In genomic region chr18:35174093-35174731, GRCh38 we compare ENCODE assay signal across 10 cellular contexts.
DNase-seq lines count a peak whose midpoint lies in the region; ATAC-seq, FAIRE-seq and TF ChIP-seq lines count a peak whose summit lies in the region.
"Had no signal": no experiment of that assay in that cellular context is flagged by ENCODE, and none has a peak within 500 bp of the region (broad histone marks: within the 10 kb centered on the region; RNA-seq: fewer than 3 reads in every experiment).

No MANE protein-coding gene starts in this region.

- peaks cover 4% of the 10 kb centered on the region for H3K9me3 Mint-ChIP-seq in activated CD4-positive, alpha-beta memory T cell treated with anti-CD3 and anti-CD28 coated beads for 36 hours

- no peaks in the 10 kb centered on the region for H3K36me3 Mint-ChIP-seq in activated CD4-positive, alpha-beta memory T cell treated with anti-CD3 and anti-CD28 coated beads for 36 hours

- peaks cover 6 to 14% of the 10 kb centered on the region in 2 donors for H3K4me1 ChIP-seq in kidney (ENCODE audit: control insufficient read depth in 1 of 2, insufficient read depth in 1 of 2, low read depth in 1 of 2, low read length in 2 of 2)

- H3K4me3 Mint-ChIP-seq in activated CD4-positive, alpha-beta memory T cell treated with anti-CD3 and anti-CD28 coated beads for 36 hours = no peak overlapping the region

- POLR2A ChIA-PET in activated CD4-positive, alpha-beta memory T cell treated with anti-CD3 and anti-CD28 coated beads for 36 hours (lab: Charles Lee) = no interaction called here

- no peak for FAIRE-seq in kidney (lab: Jason Lieb, UNC)
- FAIRE-seq: endothelial cell of umbilical vein had no signal

- no peak overlapping the region for H3K4me3 ChIP-seq in kidney (ENCODE audit: low read length in 2 of 2)

- H3K27me3 Mint-ChIP-seq in activated CD4-positive, alpha-beta memory T cell treated with anti-CD3 and anti-CD28 coated beads for 36 hours = peaks cover 6% of the 10 kb centered on the region

- H3K9ac ChIP-seq in kidney (ENCODE audit: low read length in 2 of 2) = no peak overlapping the region

- H3K9me3 ChIP-seq in kidney (ENCODE audit: control insufficient read depth in 1 of 2, low read length in 2 of 2) = no peaks in the 10 kb centered on the region

- H3K27ac ChIP-seq in kidney (ENCODE audit: low read depth in 2 of 2, low read length in 2 of 2) = no peak overlapping the region

- intact Hi-C loops in left colon (cut with DNase I, micrococcal nuclease) (no loop called here), kidney (cut with DNase I) (no loop called here)
- intact Hi-C loops in activated CD4-positive, alpha-beta memory T cell treated with anti-CD3 and anti-CD28 coated beads for 36 hours (cut with micrococcal nuclease) = no loop called here

- ATAC-seq in GM19328 (IDR thresholded peaks at IDR 0.05; ENCODE audit: unreplicated experiment) (peak; percentile 57), HG03097 (IDR thresholded peaks at IDR 0.05; ENCODE audit: low FRiP score, unreplicated experiment) (peak; percentile 89), left colon (peak; percentile 67)

- TF ChIP-seq CTCF in kidney (IDR thresholded peaks at IDR 0.05; ENCODE audit: borderline replicate concordance, extremely low read depth, insufficient read depth) = no peak

- CTCF ChIA-PET in activated CD4-positive, alpha-beta memory T cell treated with anti-CD3 and anti-CD28 coated beads for 36 hours (lab: Charles Lee) = interaction anchor here (0.7 kb wide), 1 partner anchor 77 kb away, joined by 5 read pairs; no protein-coding TSS in a partner anchor

- H3K4me1 Mint-ChIP-seq in activated CD4-positive, alpha-beta memory T cell treated with anti-CD3 and anti-CD28 coated beads for 36 hours (ENCODE audit: low read depth) = peaks cover 11% of the 10 kb centered on the region

- no peaks in the 10 kb centered on the region for H3K36me3 ChIP-seq in kidney (ENCODE audit: control insufficient read depth in 1 of 2, insufficient read depth in 2 of 2, low read length in 2 of 2)

- H3K27ac Mint-ChIP-seq in activated CD4-positive, alpha-beta memory T cell treated with anti-CD3 and anti-CD28 coated beads for 36 hours = no peak overlapping the region

- DNase-seq in NCI-H510A (lab: John Stamatoyannopoulos, UW) = peak; percentile 96
- DNase-seq in left colon = no peak
- DNase-seq in CD1c-positive myeloid dendritic cell (ENCODE audit: extremely low spot score) = no peak
- no peak for DNase-seq in AG08396 (ENCODE audit: low spot score)
- DNase-seq in kidney = no peak
- no peak for DNase-seq in activated CD4-positive, alpha-beta memory T cell treated with anti-CD3 and anti-CD28 coated beads for 36 hours
- DNase-seq: activated CD4-positive, alpha-beta T cell treated with anti-CD3 and anti-CD28 coated beads, Interleukin-2, amount 50 U/mL, for 1 hour had no signal
